ENCODE assay signal across 2 cellular contexts in genomic region chr3:151156618-151157216, GRCh38.
TF ChIP-seq lines count a peak whose summit lies in the region.

No MANE protein-coding gene starts in this region.

TF ChIP-seq in GM23338, 12 proteins besides CTCF, POLR2A, EP300 and RAD21 (continued from another document):
- TF ChIP-seq EZH2phosphoT487 (IDR thresholded peaks at IDR 0.05; ENCODE audit: unreplicated experiment) = no peak
- TF ChIP-seq STAT1 (IDR thresholded peaks at IDR 0.05; ENCODE audit: unreplicated experiment) = no peak
- no peak for TF ChIP-seq NANOG (IDR thresholded peaks at IDR 0.05; ENCODE audit: borderline replicate concordance)
- TF ChIP-seq REST (IDR thresholded peaks at IDR 0.05; ENCODE audit: unreplicated experiment) = no peak
- no peak for TF ChIP-seq ZNF462 (CRISPR knock-in tag; IDR thresholded peaks at IDR 0.05)
- TF ChIP-seq CREB1 (CRISPR knock-in tag; IDR thresholded peaks at IDR 0.05; ENCODE audit: low read depth) = no peak
- TF ChIP-seq ETS1 (IDR thresholded peaks at IDR 0.05) = no peak
- no peak for TF ChIP-seq ZNF331 (CRISPR knock-in tag; IDR thresholded peaks at IDR 0.05; ENCODE audit: low read depth)
- no peak for TF ChIP-seq EZH2 (IDR thresholded peaks at IDR 0.05; ENCODE audit: low read depth, unreplicated experiment)
- TF ChIP-seq POLR2AphosphoS5 (IDR thresholded peaks at IDR 0.05; ENCODE audit: low read depth) = no peak

TF ChIP-seq in endothelial cell of umbilical vein, 7 proteins besides CTCF, POLR2A, EP300 and RAD21 (continued from another document):
- no peak for TF ChIP-seq GATA2 (IDR thresholded peaks at IDR 0.05; ENCODE audit: insufficient read depth, insufficient read length, low read depth, low read length)
- TF ChIP-seq FOS (IDR thresholded peaks at IDR 0.05; ENCODE audit: borderline replicate concordance, insufficient read depth, low read length) = no peak
- TF ChIP-seq POLR2AphosphoS5 (IDR thresholded peaks at IDR 0.05; ENCODE audit: insufficient read depth, low read depth, low read length) = no peak
- no peak for TF ChIP-seq MAX (IDR thresholded peaks at IDR 0.05; ENCODE audit: insufficient read depth, insufficient read length)
- TF ChIP-seq JUN (IDR thresholded peaks at IDR 0.05; ENCODE audit: borderline replicate concordance, insufficient read depth, insufficient read length, low read depth) = no peak
TF ChIP-seq in endothelial cell of umbilical vein: peak in this region for 0.
